ENCODE assay signal across 8 cellular contexts in genomic region chr5:179793470-179794139, GRCh38. TPM values are rescaled to one million over a fixed set of nuclear protein-coding genes. Genes with fewer than 3 reads are reported as not detected.
DNase-seq lines count a peak whose midpoint lies in the region; ATAC-seq and TF ChIP-seq lines count a peak whose summit lies in the region.

TSS of gene LTC4S (plus strand) at chr5:179793986. CDS start at chr5:179794081, 95 bp downstream.

- peaks cover 23% of the 10 kb centered on the region for H3K4me1 Mint-ChIP-seq in activated naive CD8-positive, alpha-beta T cell treated with anti-CD3 and anti-CD28 coated beads, Interleukin-2, amount 10 ng/mL, durations not matched to agents 7 days and 5 days

- POLR2A ChIA-PET in activated naive CD8-positive, alpha-beta T cell treated with anti-CD3 and anti-CD28 coated beads, Interleukin-2, amount 10 ng/mL, durations not matched to agents 7 days and 5 days (lab: Charles Lee): interaction anchor here (0.9 to 3.4 kb wide), 3 partner anchors 12 to 61 kb away, joined by 3 to 13 read pairs (median 3); partner anchors contain the start of gene MAML1

- DNase-seq in MV-4-11 (lab: John Stamatoyannopoulos, UW) (peak; percentile 95), left cardiac atrium (peak; percentile 93), DMS153 treated with DMSO at 0.1 percent for 48 hours (lab: John Stamatoyannopoulos, UW; ENCODE audit: unreplicated experiment) (no peak)
- peak; percentile 69 for DNase-seq in activated naive CD8-positive, alpha-beta T cell treated with anti-CD3 and anti-CD28 coated beads, Interleukin-2, amount 10 ng/mL, durations not matched to agents 7 days and 5 days

- intact Hi-C loops in left cardiac atrium (cut with DNase I): no loop called here

- H3K4me3 ChIP-seq in DOHH2 (ENCODE audit: low read length): peak within 1 kb of the TSS; percentile 91
- H3K4me3 ChIP-seq in rectal smooth muscle tissue (ENCODE audit: low read length): peak within 1 kb of the TSS; percentile 67

- peak within 1 kb of the TSS; percentile 61 for H3K4me3 Mint-ChIP-seq in activated naive CD8-positive, alpha-beta T cell treated with anti-CD3 and anti-CD28 coated beads, Interleukin-2, amount 10 ng/mL, durations not matched to agents 7 days and 5 days

- H3K9me2 ChIP-seq in DOHH2 (replicated peaks; ENCODE audit: control insufficient read depth, low read length): no peaks in the 10 kb centered on the region

- H3K27ac ChIP-seq in DOHH2 (ENCODE audit: low read depth, low read length) (no peak within 1 kb of the TSS), rectal smooth muscle tissue (ENCODE audit: low read depth, low read length) (peak within 1 kb of the TSS; percentile 12)

- H3K4me1 ChIP-seq in DOHH2 (ENCODE audit: control insufficient read depth, low read length): peaks cover 23% of the 10 kb centered on the region
- no peaks in the 10 kb centered on the region for H3K4me1 ChIP-seq in rectal smooth muscle tissue (ENCODE audit: control insufficient read depth, insufficient read depth, low read length)

- no peaks in the 10 kb centered on the region; the same call in 1 of the 2 replicates for H3F3A ChIP-seq in DOHH2 (ENCODE audit: control insufficient read depth, insufficient read depth)

- no peaks in the 10 kb centered on the region for H3K79me2 ChIP-seq in DOHH2 (ENCODE audit: control insufficient read depth, low read length)

- H3K27me3 ChIP-seq in DOHH2 (ENCODE audit: control insufficient read depth, low read length) (no peaks in the 10 kb centered on the region), rectal smooth muscle tissue (ENCODE audit: control insufficient read depth, insufficient read depth, low read length) (no peaks in the 10 kb centered on the region)

- peak within 1 kb of the TSS; percentile 63 for H3K27ac Mint-ChIP-seq in activated naive CD8-positive, alpha-beta T cell treated with anti-CD3 and anti-CD28 coated beads, Interleukin-2, amount 10 ng/mL, durations not matched to agents 7 days and 5 days

- H3K9me3 Mint-ChIP-seq in activated naive CD8-positive, alpha-beta T cell treated with anti-CD3 and anti-CD28 coated beads, Interleukin-2, amount 10 ng/mL, durations not matched to agents 7 days and 5 days: peaks cover 2% of the 10 kb centered on the region

- no peak within 1 kb of the TSS for H3K9ac ChIP-seq in rectal smooth muscle tissue (ENCODE audit: low read length)

- H3K9me3 ChIP-seq in DOHH2 (ENCODE audit: control insufficient read depth, insufficient read depth, low read length): no peaks in the 10 kb centered on the region

- H3K4me2 ChIP-seq in DOHH2 (ENCODE audit: low read length): peak within 1 kb of the TSS; percentile 85

- peaks cover 4% of the 10 kb centered on the region for H3K36me3 Mint-ChIP-seq in activated naive CD8-positive, alpha-beta T cell treated with anti-CD3 and anti-CD28 coated beads, Interleukin-2, amount 10 ng/mL, durations not matched to agents 7 days and 5 days

- H3K27me3 Mint-ChIP-seq in activated naive CD8-positive, alpha-beta T cell treated with anti-CD3 and anti-CD28 coated beads, Interleukin-2, amount 10 ng/mL, durations not matched to agents 7 days and 5 days: no peaks in the 10 kb centered on the region

- TF ChIP-seq CTCF in DOHH2 (IDR thresholded peaks at IDR 0.05; ENCODE audit: low read depth, low read length, poor library complexity, severe bottlenecking): no peak

- no peaks in the 10 kb centered on the region for H4K20me1 ChIP-seq in DOHH2 (ENCODE audit: control insufficient read depth, insufficient read depth, low read depth, low read length)

- H3K36me3 ChIP-seq in DOHH2 (ENCODE audit: control insufficient read depth, low read length): peaks cover 14% of the 10 kb centered on the region; the same call in 1 of the 2 replicates
- H3K36me3 ChIP-seq in rectal smooth muscle tissue (ENCODE audit: control insufficient read depth, insufficient read depth, low read length): peaks cover 16% of the 10 kb centered on the region

- ATAC-seq in activated naive CD8-positive, alpha-beta T cell treated with anti-CD3 and anti-CD28 coated beads, Interleukin-2, amount 10 ng/mL, durations not matched to agents 7 days and 5 days (ENCODE audit: low read depth): peak; percentile 68
- ATAC-seq in left cardiac atrium (peak; percentile 72 to 74), GM21619 (IDR thresholded peaks at IDR 0.05; ENCODE audit: unreplicated experiment) (no peak), HG02840 (IDR thresholded peaks at IDR 0.05; ENCODE audit: low FRiP score, unreplicated experiment) (no peak)

RNA-seq across cellular contexts. Expression of gene LTC4S, which starts in this region (rescaled TPM):
- total RNA-seq in activated naive CD8-positive, alpha-beta T cell treated with anti-CD3 and anti-CD28 coated beads, Interleukin-2, amount 10 ng/mL, durations not matched to agents 7 days and 5 days: 1 to 10 TPM; 5.7 to 6.3 TPM
- 10 to 100 TPM; 13.9 to 16.1 TPM for total RNA-seq in left cardiac atrium

Comparison
In these comparisons a context has a peak if more than half of its experiments do, and no peak if none do; other contexts are left out.
1. ATAC-seq: peak in activated naive CD8-positive, alpha-beta T cell treated with anti-CD3 and anti-CD28 coated beads, Interleukin-2, amount 10 ng/mL, durations not matched to agents 7 days and 5 days (single experiment) and left cardiac atrium (2 of 2); none in GM21619 (single experiment) and HG02840 (single experiment).